Comparison of ENCODE assay signal across 20 cellular contexts in genomic region chr1:76256289-76257223, GRCh38.
DNase-seq lines count a peak whose midpoint lies in the region; ATAC-seq and TF ChIP-seq lines count a peak whose summit lies in the region.
"Had no signal": no experiment of that assay in that cellular context is flagged by ENCODE, and none has a peak within 500 bp of the region (broad histone marks: within the 10 kb centered on the region; RNA-seq: fewer than 3 reads in every experiment).

No MANE protein-coding gene starts in this region.

- WGBS in hepatocyte (ENCODE audit: low lambda C conversion rate, missing lambda C conversion rate), result 73% methylated on average over 3 of the region's 3 CpGs
- WGBS in mammary epithelial cell (ENCODE audit: low coverage, missing lambda C conversion rate), result 72% methylated on average over 3 of the region's 3 CpGs

- CTCF ChIA-PET in CD8-positive, alpha-beta memory T cell (lab: Charles Lee), result no interaction called here
- CTCF ChIA-PET in OCI-LY7 (lab: Charles Lee; ENCODE audit: unreplicated experiment) (no interaction called here), mammary epithelial cell (lab: Charles Lee; ENCODE audit: low non-redundant PET) (no interaction called here)

- TF ChIP-seq CTCF in OCI-LY7 (conservative IDR thresholded peaks at IDR 0.05; ENCODE audit: low read length) (no peak), hepatocyte (IDR thresholded peaks at IDR 0.05; ENCODE audit: poor library complexity) (no peak), mammary epithelial cell (conservative IDR thresholded peaks at IDR 0.05 in 1 of 2, IDR thresholded peaks at IDR 0.05 in 1 of 2; ENCODE audit: extremely low read depth in 1 of 2, insufficient read depth in 1 of 2, low read depth in 1 of 2, low read length in 2 of 2) (no peak), upper lobe of right lung (IDR thresholded peaks at IDR 0.05) (no peak)

- POLR2A ChIA-PET in CD8-positive, alpha-beta memory T cell (lab: Charles Lee), result interaction anchor here (1.4 kb wide), 1 partner anchor 12 kb away, joined by 5 read pairs; no protein-coding TSS in a partner anchor
- POLR2A ChIA-PET in OCI-LY7 (lab: Charles Lee), result interaction anchor here (0.7 kb wide), 2 partner anchors 34 to 1338 kb away, joined by 3 read pairs; no protein-coding TSS in a partner anchor

- BruUV-seq in OCI-LY7 (replicated peaks; lab: Mats Ljungman, UMichigan), result no TSS peak
- no TSS peak for BruUV-seq in mammary epithelial cell (replicated peaks; lab: Mats Ljungman, UMichigan)

- H4K20me1 ChIP-seq in OCI-LY7 (ENCODE audit: insufficient read depth, low read length), result no peaks in the 10 kb centered on the region
- no peaks in the 10 kb centered on the region for H4K20me1 ChIP-seq in hepatocyte (ENCODE audit: insufficient read depth, poor library complexity, severe bottlenecking)
- no peaks in the 10 kb centered on the region for H4K20me1 ChIP-seq in mammary epithelial cell (ENCODE audit: insufficient read depth, low read length)

- H3K9me2 ChIP-seq in OCI-LY7 (ENCODE audit: insufficient read depth, low read length) (no peaks in the 10 kb centered on the region), hepatocyte (replicated peaks; ENCODE audit: insufficient read depth) (no peaks in the 10 kb centered on the region)

- H3K27me3 ChIP-seq in CD8-positive, alpha-beta memory T cell (ENCODE audit: insufficient read depth, low read length, poor library complexity, severe bottlenecking), result no peaks in the 10 kb centered on the region
- H3K27me3 ChIP-seq in hepatocyte (no peaks in the 10 kb centered on the region), mammary epithelial cell (ENCODE audit: insufficient read depth, low read length) (peaks cover 2% of the 10 kb centered on the region), upper lobe of right lung (no peaks in the 10 kb centered on the region)
- H3K27me3 ChIP-seq: ascending aorta, colonic mucosa, tibial artery had no signal

- H3K4me2 ChIP-seq in OCI-LY7 (ENCODE audit: low read length) (no peak overlapping the region; the same call in 1 of the 2 replicates), hepatocyte (peak overlapping the region; percentile 19), mammary epithelial cell (ENCODE audit: insufficient read depth, low read depth, low read length) (no peak overlapping the region)

- H3K9ac ChIP-seq in mammary epithelial cell (ENCODE audit: insufficient read depth, low read length), result no peak overlapping the region

- H3K36me3 ChIP-seq in CD8-positive, alpha-beta memory T cell (ENCODE audit: insufficient read depth, low read length), result no peaks in the 10 kb centered on the region
- H3K36me3 ChIP-seq in OCI-LY7 (ENCODE audit: insufficient read depth, low read length), result no peaks in the 10 kb centered on the region
- H3K36me3 ChIP-seq in hepatocyte (replicated peaks; ENCODE audit: insufficient read depth, low read depth), result no peaks in the 10 kb centered on the region
- H3K36me3 ChIP-seq in mammary epithelial cell (ENCODE audit: insufficient read depth, low read length), result no peaks in the 10 kb centered on the region
- no peaks in the 10 kb centered on the region for H3K36me3 ChIP-seq in upper lobe of right lung
- H3K36me3 ChIP-seq: ascending aorta, colonic mucosa, tibial artery had no signal

- no peak for ATAC-seq in upper lobe of right lung

- DNase-seq in NCI-H748 (lab: John Stamatoyannopoulos, UW; ENCODE audit: unreplicated experiment) (peak; percentile 15), NCI-H748 treated with DMSO at 0.1 percent for 48 hours (lab: John Stamatoyannopoulos, UW) (no peak), OCI-LY7 (ENCODE audit: low spot score) (no peak), hepatocyte (ENCODE audit: low spot score) (no peak), NCI-H1105 treated with DMSO at 0.1 percent for 48 hours (lab: John Stamatoyannopoulos, UW) (no peak), mammary epithelial cell (no peak), upper lobe of right lung (no peak)
- no peak for DNase-seq in CD8-positive, alpha-beta memory T cell
- DNase-seq: activated CD4-positive, CD25-positive, alpha-beta regulatory T cell treated with anti-CD3 and anti-CD28 coated beads, Interleukin-2, amount 50 U/mL, for 72 hours; C1 segment of cervical spinal cord; colonic mucosa; GOT3; KG1; mesendoderm; NCI-H1092 treated with DMSO at 0.1 percent for 48 hours; NCI-H226; SIG-M5; T-helper 9 cell; tibial artery had no signal

- in situ Hi-C loops in mammary epithelial cell (cut with MboI; ENCODE audit: low sequenced_read_pairs in 2 of 2), result no loop called here

- H3K4me3 ChIP-seq in CD8-positive, alpha-beta memory T cell (ENCODE audit: low read length), result no peak overlapping the region
- H3K4me3 ChIP-seq in OCI-LY7 (ENCODE audit: low read depth, low read length, poor library complexity, severe bottlenecking), result no peak overlapping the region
- H3K4me3 ChIP-seq in hepatocyte, result no peak overlapping the region
- no peak overlapping the region for H3K4me3 ChIP-seq in mammary epithelial cell (replicated peaks in 1 of 3; ENCODE audit: insufficient read depth in 1 of 3, low read depth in 2 of 3, low read length in 3 of 3)
- no peak overlapping the region for H3K4me3 ChIP-seq in upper lobe of right lung
- H3K4me3 ChIP-seq: ascending aorta, colonic mucosa, tibial artery had no signal

- H3K4me3 Mint-ChIP-seq in CD8-positive, alpha-beta memory T cell, result peak overlapping the region in 6 of 7 donors; percentile 5 to 35 (median 15)

- H3K4me1 Mint-ChIP-seq in CD8-positive, alpha-beta memory T cell, result peaks cover 23 to 47% (median 34%) of the 10 kb centered on the region in 3 donors

- peak overlapping the region in 1 of 8 donors; percentile 3 for H3K27ac Mint-ChIP-seq in CD8-positive, alpha-beta memory T cell

- H3K27ac ChIP-seq in CD8-positive, alpha-beta memory T cell (ENCODE audit: low read depth, low read length), result no peak overlapping the region
- H3K27ac ChIP-seq in OCI-LY7 (ENCODE audit: low read depth, low read length, poor library complexity, severe bottlenecking), result no peak overlapping the region
- no peak overlapping the region for H3K27ac ChIP-seq in hepatocyte
- H3K27ac ChIP-seq in mammary epithelial cell (ENCODE audit: insufficient read depth, low read depth, low read length), result no peak overlapping the region
- H3K27ac ChIP-seq in upper lobe of right lung, result no peak overlapping the region
- H3K27ac ChIP-seq: ascending aorta, colonic mucosa, tibial artery had no signal

- H3K4me1 ChIP-seq in CD8-positive, alpha-beta memory T cell (ENCODE audit: insufficient read depth, low read length), result peaks cover 35% of the 10 kb centered on the region
- H3K4me1 ChIP-seq in OCI-LY7 (ENCODE audit: insufficient read depth, low read length, poor library complexity, severe bottlenecking) (peaks cover 14% of the 10 kb centered on the region), hepatocyte (ENCODE audit: insufficient read depth) (peaks cover 6% of the 10 kb centered on the region), mammary epithelial cell (ENCODE audit: insufficient read depth, low read length) (no peaks in the 10 kb centered on the region), upper lobe of right lung (no peaks in the 10 kb centered on the region)
- H3K4me1 ChIP-seq: ascending aorta, colonic mucosa, tibial artery had no signal

- H3K27me3 Mint-ChIP-seq in CD8-positive, alpha-beta memory T cell, result no peaks in the 10 kb centered on the region

- H2AFZ ChIP-seq in OCI-LY7 (ENCODE audit: low read length), result 0 out of 2 replicates have a peak overlapping the region, but pooled peaks have one; percentile 16
- H2AFZ ChIP-seq in hepatocyte, result no peak overlapping the region
- H2AFZ ChIP-seq in mammary epithelial cell (ENCODE audit: low read depth, low read length), result no peak overlapping the region

- peaks cover 0 to 3% (median 0%) of the 10 kb centered on the region in 5 donors for H3K9me3 Mint-ChIP-seq in CD8-positive, alpha-beta memory T cell

- dilution Hi-C loops in mammary epithelial cell (cut with HindIII; ENCODE audit: low sequenced_read_pairs), result no loop called here

- H3K79me2 ChIP-seq in OCI-LY7 (ENCODE audit: insufficient read depth, low read depth, low read length), result no peaks in the 10 kb centered on the region
- H3K79me2 ChIP-seq in hepatocyte, result peaks cover 29% of the 10 kb centered on the region
- no peaks in the 10 kb centered on the region for H3K79me2 ChIP-seq in mammary epithelial cell (ENCODE audit: insufficient read depth, low read length)

- no peaks in the 10 kb centered on the region for H3K9me3 ChIP-seq in CD8-positive, alpha-beta memory T cell (ENCODE audit: low read length)
- H3K9me3 ChIP-seq in OCI-LY7 (ENCODE audit: low read length) (no peaks in the 10 kb centered on the region), hepatocyte (ENCODE audit: low read depth) (no peaks in the 10 kb centered on the region), mammary epithelial cell (replicated peaks; ENCODE audit: insufficient read depth, low read length) (no peaks in the 10 kb centered on the region), upper lobe of right lung (no peaks in the 10 kb centered on the region)
- H3K9me3 ChIP-seq: ascending aorta, colonic mucosa, tibial artery had no signal

- no peaks in the 10 kb centered on the region for H3K36me3 Mint-ChIP-seq in CD8-positive, alpha-beta memory T cell

- intact Hi-C loops in OCI-LY7 (cut with micrococcal nuclease; ENCODE audit: unreplicated experiment) (no loop called here), mammary epithelial cell (cut with micrococcal nuclease) (no loop called here), upper lobe of right lung (cut with DNase I) (no loop called here)
